Comparison of ENCODE assay signal across 8 cellular contexts in the genomic region with DNA sequence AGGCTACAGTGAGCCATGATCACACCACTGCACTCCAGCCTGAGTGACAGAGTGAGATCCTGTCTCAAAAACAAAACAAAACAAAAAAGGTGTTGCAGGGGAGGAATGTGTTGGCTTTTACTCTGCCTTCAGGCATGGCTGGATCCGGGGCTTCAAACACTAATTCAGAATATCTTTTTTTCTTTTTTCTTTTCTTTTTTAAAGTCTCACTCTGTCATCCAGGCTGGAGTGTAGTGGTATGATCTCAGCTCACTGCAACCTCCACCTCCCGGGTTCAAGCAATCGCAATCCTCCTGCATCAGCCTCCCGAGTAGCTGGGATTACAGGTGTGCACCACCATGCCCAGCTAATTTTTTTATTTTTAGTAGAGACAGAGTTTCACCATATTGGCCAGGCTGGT. TPM values are rescaled to one million over a fixed set of nuclear protein-coding genes. Genes with fewer than 3 reads are reported as not detected.
A peak's percentile ranks its signal among the peaks of the same experiment; 100 is the strongest.
DNase-seq lines count a peak whose midpoint lies in the region; ATAC-seq and TF ChIP-seq lines count a peak whose summit lies in the region.
"Not testable (repeated sequence)": the region's sequence is repeated elsewhere in the genome, so short reads cannot be mapped to it uniquely, and the experiment has no call there.

No MANE protein-coding gene starts in this region.

- H3K9me2 ChIP-seq in neural cell (ENCODE audit: insufficient read depth, low read length) = not testable (repeated sequence)

- H3K36me3 Mint-ChIP-seq in CD4-positive, alpha-beta memory T cell = peaks cover 12 to 32% of the 10 kb centered on the region in 2 donors
- H3K36me3 Mint-ChIP-seq in T-cell = not testable (repeated sequence)
- peaks cover 21% of the 10 kb centered on the region for H3K36me3 Mint-ChIP-seq in activated T-helper 17 cell treated with anti-CD3 and anti-CD28 coated beads, Interleukin-2, amount 50 U/mL, for 72 hours (ENCODE audit: low read depth)
- H3K36me3 Mint-ChIP-seq in central memory CD8-positive, alpha-beta T cell (ENCODE audit: insufficient read depth) = peaks cover 15% of the 10 kb centered on the region
- peaks cover 28% of the 10 kb centered on the region for H3K36me3 Mint-ChIP-seq in memory B cell
- peaks cover 40% of the 10 kb centered on the region for H3K36me3 Mint-ChIP-seq in stimulated activated effector memory CD8-positive, alpha-beta T cell treated with anti-CD3 and anti-CD28 coated beads, Interleukin-12 subunit alpha, Interleukin-12 subunit beta, amount 100 ng/mL, for 72 hours

- H3K36me3 ChIP-seq in CD4-positive, alpha-beta memory T cell (ENCODE audit: insufficient read depth, low read length) = peaks cover 13% of the 10 kb centered on the region
- H3K36me3 ChIP-seq in HEK293 (ENCODE audit: control insufficient read depth in 2 of 2, insufficient read depth in 1 of 2, low read length in 2 of 2) = peaks cover 19 to 21% of the 10 kb centered on the region in 2 experiments
- H3K36me3 ChIP-seq in neural cell (ENCODE audit: insufficient read depth, low read length) = not testable (repeated sequence)

- not testable (repeated sequence) for TF ChIP-seq CTCF in HEK293 (tag by site-specific recombination; IDR thresholded peaks at IDR 0.05); neural cell (IDR thresholded peaks at IDR 0.05; ENCODE audit: poor library complexity, severe bottlenecking)

- TF ChIP-seq EP300 in neural cell (conservative IDR thresholded peaks at IDR 0.05; ENCODE audit: poor library complexity, severe bottlenecking) = not testable (repeated sequence)

- not testable (repeated sequence) for H3K27me3 Mint-ChIP-seq in CD4-positive, alpha-beta memory T cell; T-cell; activated T-helper 17 cell treated with anti-CD3 and anti-CD28 coated beads, Interleukin-2, amount 50 U/mL, for 72 hours; central memory CD8-positive, alpha-beta T cell; memory B cell

- not testable (repeated sequence) for H4K20me1 ChIP-seq in neural cell (ENCODE audit: insufficient read depth)

- CTCF ChIA-PET in CD4-positive, alpha-beta memory T cell (lab: Charles Lee; ENCODE audit: partially characterized antibody); T-cell (lab: Charles Lee): not testable (repeated sequence)
- CTCF ChIA-PET in HEK293 (lab: Yijun Ruan, JAX) = interaction anchor here (0.6 to 20.7 kb wide), 9 partner anchors 8 to 75 kb away, joined by 3 to 470 read pairs (median 4); a partner anchor contains a TSS

- peaks cover 10% of the 10 kb centered on the region for H3K4me1 ChIP-seq in CD4-positive, alpha-beta memory T cell (ENCODE audit: insufficient read depth, low read length)
- H3K4me1 ChIP-seq in HEK293 (ENCODE audit: control insufficient read depth, insufficient read depth, low read length) = peaks cover 13% of the 10 kb centered on the region; the same call in 1 of the 2 replicates

- peaks cover 8 to 12% (median 11%) of the 10 kb centered on the region in 4 donors for H3K4me1 Mint-ChIP-seq in CD4-positive, alpha-beta memory T cell
- H3K4me1 Mint-ChIP-seq in T-cell = peaks cover 6 to 13% (median 11%) of the 10 kb centered on the region in 3 donors
- H3K4me1 Mint-ChIP-seq in activated T-helper 17 cell treated with anti-CD3 and anti-CD28 coated beads, Interleukin-2, amount 50 U/mL, for 72 hours = peaks cover 11% of the 10 kb centered on the region
- peaks cover 19% of the 10 kb centered on the region for H3K4me1 Mint-ChIP-seq in central memory CD8-positive, alpha-beta T cell
- peaks cover 11% of the 10 kb centered on the region for H3K4me1 Mint-ChIP-seq in memory B cell
- H3K4me1 Mint-ChIP-seq in stimulated activated effector memory CD8-positive, alpha-beta T cell treated with anti-CD3 and anti-CD28 coated beads, Interleukin-12 subunit alpha, Interleukin-12 subunit beta, amount 100 ng/mL, for 72 hours = peaks cover 19% of the 10 kb centered on the region

- not testable (repeated sequence) for H2AFZ ChIP-seq in neural cell (ENCODE audit: low read depth, low read length)

- H3K27me3 ChIP-seq in CD4-positive, alpha-beta memory T cell (ENCODE audit: insufficient read depth, low read length); neural cell (ENCODE audit: insufficient read depth, low read depth, low read length): not testable (repeated sequence)

- not testable (repeated sequence) for H3F3A ChIP-seq in neural cell (ENCODE audit: insufficient read depth, low read length, poor library complexity, severe bottlenecking)

- peak in 1 of 4 experiments; percentile 10 for ATAC-seq in T-cell (replicated peaks in 1 of 4)
- ATAC-seq in activated T-helper 17 cell treated with anti-CD3 and anti-CD28 coated beads, Interleukin-2, amount 50 U/mL, for 72 hours (replicated peaks); central memory CD8-positive, alpha-beta T cell (replicated peaks; ENCODE audit: extremely low read depth, poor library complexity, severe bottlenecking); memory B cell (ENCODE audit: low read depth); stimulated activated effector memory CD8-positive, alpha-beta T cell treated with anti-CD3 and anti-CD28 coated beads, Interleukin-12 subunit alpha, Interleukin-12 subunit beta, amount 100 ng/mL, for 72 hours: not testable (repeated sequence)

- not testable (repeated sequence) for H3K4me2 ChIP-seq in neural cell (ENCODE audit: low read length)

- not testable (repeated sequence) for H3K79me2 ChIP-seq in neural cell (replicated peaks; ENCODE audit: insufficient read depth, low read length)

- intact Hi-C loops in CD4-positive, alpha-beta memory T cell (cut with micrococcal nuclease) = not testable (repeated sequence)

- H3K27ac Mint-ChIP-seq in CD4-positive, alpha-beta memory T cell = peak overlapping the region in 5 of 7 donors; percentile 22 to 80 (median 36)
- peak overlapping the region; percentile 39 for H3K27ac Mint-ChIP-seq in T-cell
- peak overlapping the region; percentile 5 for H3K27ac Mint-ChIP-seq in activated T-helper 17 cell treated with anti-CD3 and anti-CD28 coated beads, Interleukin-2, amount 50 U/mL, for 72 hours
- H3K27ac Mint-ChIP-seq in central memory CD8-positive, alpha-beta T cell (ENCODE audit: low read depth) = peak overlapping the region; percentile 10
- H3K27ac Mint-ChIP-seq in memory B cell = peak overlapping the region; percentile 5
- peak overlapping the region; percentile 71 for H3K27ac Mint-ChIP-seq in stimulated activated effector memory CD8-positive, alpha-beta T cell treated with anti-CD3 and anti-CD28 coated beads, Interleukin-12 subunit alpha, Interleukin-12 subunit beta, amount 100 ng/mL, for 72 hours

- not testable (repeated sequence) for TF ChIP-seq RAD21 in neural cell (conservative IDR thresholded peaks at IDR 0.05)

- not testable (repeated sequence) for H3K4me3 Mint-ChIP-seq in CD4-positive, alpha-beta memory T cell; T-cell; activated T-helper 17 cell treated with anti-CD3 and anti-CD28 coated beads, Interleukin-2, amount 50 U/mL, for 72 hours; central memory CD8-positive, alpha-beta T cell; memory B cell; stimulated activated effector memory CD8-positive, alpha-beta T cell treated with anti-CD3 and anti-CD28 coated beads, Interleukin-12 subunit alpha, Interleukin-12 subunit beta, amount 100 ng/mL, for 72 hours

- H3K27ac ChIP-seq in CD4-positive, alpha-beta memory T cell (ENCODE audit: low read depth, low read length) = not testable (repeated sequence)
- H3K27ac ChIP-seq in HEK293 (ENCODE audit: extremely low read depth, low read depth, low read length) (0 out of 2 replicates have a peak overlapping the region, but pooled peaks have one; percentile 9), neural cell (ENCODE audit: low read length) (peak overlapping the region; percentile 85)

- DNase-seq in CD4-positive, alpha-beta memory T cell; T-cell; central memory CD8-positive, alpha-beta T cell (ENCODE audit: low spot score in 2 of 2); memory B cell (ENCODE audit: low spot score in 2 of 2); stimulated activated effector memory CD8-positive, alpha-beta T cell treated with anti-CD3 and anti-CD28 coated beads, Interleukin-12 subunit alpha, Interleukin-12 subunit beta, amount 100 ng/mL, for 72 hours (ENCODE audit: low spot score in 2 of 2): not testable (repeated sequence)

- POLR2A ChIA-PET in CD4-positive, alpha-beta memory T cell (lab: Charles Lee; ENCODE audit: partially characterized antibody) = interaction anchor here (1.4 kb wide), 1 partner anchor 13 kb away, joined by 4 read pairs; no protein-coding TSS in a partner anchor
- POLR2A ChIA-PET in HEK293 (lab: Yijun Ruan, JAX) = interaction anchor here (0.8 to 1.0 kb wide), 2 partner anchors 12 to 21 kb away, joined by 4 to 7 read pairs; no protein-coding TSS in a partner anchor
- POLR2A ChIA-PET in T-cell (lab: Charles Lee) = not testable (repeated sequence)

- H3K9me3 ChIP-seq in CD4-positive, alpha-beta memory T cell (ENCODE audit: control insufficient read depth in 1 of 2, low read length in 2 of 2); HEK293 (ENCODE audit: control insufficient read depth, insufficient read depth, low read depth, low read length); neural cell (ENCODE audit: low read length): not testable (repeated sequence)

- not testable (repeated sequence) for H3K9me3 Mint-ChIP-seq in CD4-positive, alpha-beta memory T cell; T-cell; activated T-helper 17 cell treated with anti-CD3 and anti-CD28 coated beads, Interleukin-2, amount 50 U/mL, for 72 hours; central memory CD8-positive, alpha-beta T cell; memory B cell; stimulated activated effector memory CD8-positive, alpha-beta T cell treated with anti-CD3 and anti-CD28 coated beads, Interleukin-12 subunit alpha, Interleukin-12 subunit beta, amount 100 ng/mL, for 72 hours

- H3K4me3 ChIP-seq in CD4-positive, alpha-beta memory T cell (ENCODE audit: low read length in 2 of 2); HEK293 (ENCODE audit: low read depth, low read length); neural cell (ENCODE audit: low read length): not testable (repeated sequence)

- not testable (repeated sequence) for H3K9ac ChIP-seq in neural cell (ENCODE audit: low read length)

RNA-seq across cellular contexts. Expression of a gene that starts 9.4 kb away (rescaled TPM):
- 100 to 1,000 TPM; 157 to 158 TPM for total RNA-seq in CD4-positive, alpha-beta memory T cell
- 10 to 100 TPM; 26.0 to 49.4 TPM for polyA plus RNA-seq in CD4-positive, alpha-beta memory T cell
- 100 to 1,000 TPM in 4 of 5 donors, 10 to 100 TPM in 1; 90.9 to 215 (median 160) TPM for total RNA-seq in T-cell
- 100 to 1,000 TPM; 117 to 331 TPM for total RNA-seq in activated T-helper 17 cell treated with anti-CD3 and anti-CD28 coated beads, Interleukin-2, amount 50 U/mL, for 72 hours
- polyA plus RNA-seq in neural cell = 55.6 and 59.7 TPM in 2 replicates
- 47.0 and 49.8 TPM in 2 replicates for polyA minus RNA-seq in neural cell

RNA-seq across cellular contexts. Expression of a gene that starts 15.1 kb away (rescaled TPM):
- total RNA-seq in CD4-positive, alpha-beta memory T cell = 100 to 1,000 TPM; 167 to 170 TPM
- 100 to 1,000 TPM; 137 to 155 TPM for polyA plus RNA-seq in CD4-positive, alpha-beta memory T cell
- 100 to 1,000 TPM; 117 to 153 (median 142) TPM for total RNA-seq in T-cell
- total RNA-seq in activated T-helper 17 cell treated with anti-CD3 and anti-CD28 coated beads, Interleukin-2, amount 50 U/mL, for 72 hours = 100 to 1,000 TPM; 113 to 126 TPM
- 3.8 and 6.3 TPM in 2 replicates for polyA plus RNA-seq in neural cell
- polyA minus RNA-seq in neural cell = 8.6 and 13.1 TPM in 2 replicates

Comparison
In these comparisons a context has a peak if more than half of its experiments do, and no peak if none do; other contexts are left out.
1. H3K27ac Mint-ChIP-seq: peak in every context shown above with its lines; median percentile 71 in stimulated activated effector memory CD8-positive, alpha-beta T cell treated with anti-CD3 and anti-CD28 coated beads, Interleukin-12 subunit alpha, Interleukin-12 subunit beta, amount 100 ng/mL, for 72 hours; 39 in T-cell; 36 in CD4-positive, alpha-beta memory T cell; 10 in central memory CD8-positive, alpha-beta T cell; 5 in activated T-helper 17 cell treated with anti-CD3 and anti-CD28 coated beads, Interleukin-2, amount 50 U/mL, for 72 hours; 5 in memory B cell.